Comparison of ENCODE assay signal across 11 cellular contexts in the genomic region with DNA sequence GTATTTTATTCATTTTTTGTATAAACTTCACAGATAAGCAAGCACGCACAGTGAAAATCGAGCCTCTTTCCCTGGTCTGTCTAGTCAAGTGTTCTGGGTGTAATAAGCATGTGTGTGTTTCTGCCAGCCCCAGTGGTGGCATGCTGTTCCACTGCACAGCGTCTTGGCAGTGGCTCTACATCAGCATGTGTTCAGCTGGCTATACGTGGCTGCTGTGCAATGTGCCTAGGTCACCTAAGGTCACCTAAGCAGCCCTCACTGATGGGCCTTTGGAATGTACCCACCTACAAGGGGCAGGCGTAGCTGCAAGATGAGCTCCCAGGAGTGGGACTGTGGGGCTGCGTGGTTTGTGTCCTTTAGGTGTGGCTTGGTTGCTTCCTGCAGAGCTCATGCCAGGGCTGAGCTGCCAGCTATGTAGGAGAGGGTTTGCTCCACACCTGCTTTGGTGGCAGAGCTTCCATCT. TPM values are rescaled to one million over a fixed set of nuclear protein-coding genes. Genes with fewer than 3 reads are reported as not detected.
DNase-seq lines count a peak whose midpoint lies in the region; ATAC-seq and TF ChIP-seq lines count a peak whose summit lies in the region.
"Had no signal": no experiment of that assay in that cellular context is flagged by ENCODE, and none has a peak within 500 bp of the region (broad histone marks: within the 10 kb centered on the region; RNA-seq: fewer than 3 reads in every experiment).

No MANE protein-coding gene starts in this region.

- H3K27me3 Mint-ChIP-seq in CD4-positive, alpha-beta T cell, result no peaks in the 10 kb centered on the region

- DNase-seq in CD4-positive, alpha-beta T cell, result no peak
- DNase-seq in NCI-H2029 treated with DMSO at 0.1 percent for 48 hours (lab: John Stamatoyannopoulos, UW) (peak; percentile 65), fibroblast of lung (ENCODE audit: low read depth in 2 of 2) (no peak), occipital lobe (lab: John Stamatoyannopoulos, UW) (peak; percentile 21), islet precursor cell (no peak), activated gamma-delta T cell treated with Interleukin-2 at 50 U/mL for 16 hours (no peak), NCI-H226 (no peak), iPS-NIHi7 (ENCODE audit: extremely low spot score) (no peak)
- DNase-seq: NCI-H2081; stimulated activated CD4-positive, alpha-beta T cell treated with anti-CD3 and anti-CD28 coated beads, Interleukin-2, amount 100 ng/mL, for 48 hours had no signal

- H3K27ac ChIP-seq in CD4-positive, alpha-beta T cell (ENCODE audit: low read depth, low read length), result no peak overlapping the region
- no peak overlapping the region for H3K27ac ChIP-seq in fibroblast of lung (ENCODE audit: insufficient read depth, low read length)
- H3K27ac ChIP-seq: cardiac muscle cell had no signal

- peaks cover 14% of the 10 kb centered on the region for H3K4me1 ChIP-seq in fibroblast of lung (ENCODE audit: control insufficient read depth, extremely low read depth, insufficient read depth, low read length)

- POLR2A ChIA-PET in CD4-positive, alpha-beta T cell (lab: Charles Lee), result no interaction called here

- H3K4me2 ChIP-seq in fibroblast of lung (ENCODE audit: extremely low read depth, insufficient read depth, low read length), result peak overlapping the region; percentile 63

- peak; percentile 54 for ATAC-seq in CD4-positive, alpha-beta T cell (ENCODE audit: poor library complexity)

- H3K9me3 Mint-ChIP-seq in CD4-positive, alpha-beta T cell, result no peaks in the 10 kb centered on the region

- peaks cover 94% of the 10 kb centered on the region for H3K79me2 ChIP-seq in fibroblast of lung (ENCODE audit: control insufficient read depth, insufficient read depth, low read length)

- intact Hi-C loops in CD4-positive, alpha-beta T cell (cut with DNase I, micrococcal nuclease), result no loop called here

- H3K36me3 Mint-ChIP-seq in CD4-positive, alpha-beta T cell (ENCODE audit: low read depth), result peaks cover 11% of the 10 kb centered on the region

- CTCF ChIA-PET in CD4-positive, alpha-beta T cell (lab: Charles Lee), result interaction anchor here (0.6 kb wide), 1 partner anchor 213 kb away, joined by 3 read pairs; no protein-coding TSS in a partner anchor

- H2AFZ ChIP-seq in fibroblast of lung (ENCODE audit: low read length), result no peak overlapping the region

- no peak overlapping the region for H3K4me3 ChIP-seq in fibroblast of lung (replicated peaks in 1 of 4; ENCODE audit: control extremely low read depth in 1 of 4, insufficient read depth in 1 of 4, low read depth in 3 of 4, low read length in 4 of 4)
- H3K4me3 ChIP-seq: cardiac muscle cell had no signal

- H3K4me3 Mint-ChIP-seq in CD4-positive, alpha-beta T cell, result peak overlapping the region; percentile 70

- TF ChIP-seq CTCF in CD4-positive, alpha-beta T cell (IDR thresholded peaks at IDR 0.05), result no peak
- TF ChIP-seq CTCF in fibroblast of lung (conservative IDR thresholded peaks at IDR 0.05 in 1 of 2, IDR thresholded peaks at IDR 0.05 in 1 of 2; ENCODE audit: low read depth in 1 of 2, low read length in 2 of 2), result no peak

- no peak overlapping the region for H3K9ac ChIP-seq in fibroblast of lung (ENCODE audit: insufficient read depth, low read length)

- H4K20me1 ChIP-seq in fibroblast of lung (ENCODE audit: control insufficient read depth, extremely low read depth, insufficient read depth, low read length), result peaks cover 2% of the 10 kb centered on the region

- no peaks in the 10 kb centered on the region for H3K27me3 ChIP-seq in CD4-positive, alpha-beta T cell (ENCODE audit: control insufficient read depth, insufficient read depth, low read length)
- no peaks in the 10 kb centered on the region for H3K27me3 ChIP-seq in fibroblast of lung (ENCODE audit: control insufficient read depth, insufficient read depth, low read length)
- H3K27me3 ChIP-seq: cardiac muscle cell had no signal

- H3K36me3 ChIP-seq in fibroblast of lung (ENCODE audit: control insufficient read depth, insufficient read depth, low read length), result peaks cover 9% of the 10 kb centered on the region
- H3K36me3 ChIP-seq: cardiac muscle cell had no signal

- no peaks in the 10 kb centered on the region for H3K9me3 ChIP-seq in CD4-positive, alpha-beta T cell (ENCODE audit: control insufficient read depth, low read length)
- no peaks in the 10 kb centered on the region for H3K9me3 ChIP-seq in fibroblast of lung (ENCODE audit: control insufficient read depth, insufficient read depth, low read depth, low read length)

- peak overlapping the region; percentile 5 for H3K27ac Mint-ChIP-seq in CD4-positive, alpha-beta T cell

- H3K4me1 Mint-ChIP-seq in CD4-positive, alpha-beta T cell (ENCODE audit: low read depth), result peaks cover 65% of the 10 kb centered on the region

RNA-seq across cellular contexts. Expression of gene LIMD1, which starts 4.9 kb away (rescaled TPM):
- 10 to 100 TPM; 13.6 to 14.8 TPM for total RNA-seq in CD4-positive, alpha-beta T cell
- total RNA-seq in fibroblast of lung (20.0 and 33.9 TPM in 2 replicates), occipital lobe (6.7 TPM)
- polyA plus RNA-seq in fibroblast of lung, result 16.0 and 16.8 TPM in 2 replicates
- polyA plus RNA-seq in fibroblast of lung (2012), result 19.7 and 20.4 TPM in 2 replicates
- 148 and 253 TPM in 2 replicates for polyA minus RNA-seq in fibroblast of lung (ENCODE audit: low replicate concordance)

Comparison
In these comparisons a context has a peak if more than half of its experiments do, and no peak if none do; other contexts are left out.
1. DNase-seq: peak in NCI-H2029 treated with DMSO at 0.1 percent for 48 hours (single experiment) and occipital lobe (single experiment); none in CD4-positive, alpha-beta T cell (0 of 10), fibroblast of lung (0 of 2), islet precursor cell (single experiment), activated gamma-delta T cell treated with Interleukin-2 at 50 U/mL for 16 hours (single experiment), NCI-H226 (single experiment) and iPS-NIHi7 (single experiment).